In genomic region chr17:6353161-6353560, GRCh38 we compare ENCODE assay signal across 20 cellular contexts.
DNase-seq lines count a peak whose midpoint lies in the region; ATAC-seq, FAIRE-seq and TF ChIP-seq lines count a peak whose summit lies in the region.
"Had no signal": no experiment of that assay in that cellular context is flagged by ENCODE, and none has a peak within 500 bp of the region (broad histone marks: within the 10 kb centered on the region; RNA-seq: fewer than 3 reads in every experiment).

No MANE protein-coding gene starts in this region.

- H3K9me3 ChIP-seq in right atrium auricular region (no peaks in the 10 kb centered on the region), heart left ventricle (no peaks in the 10 kb centered on the region)
- H3K9me3 ChIP-seq: SJSA1 had no signal

- no peak for TF ChIP-seq CTCF in right atrium auricular region (IDR thresholded peaks at IDR 0.05)
- TF ChIP-seq CTCF in heart left ventricle (IDR thresholded peaks at IDR 0.05): no peak
- no peak for TF ChIP-seq CTCF in bronchial epithelial cell (IDR thresholded peaks at IDR 0.05; ENCODE audit: insufficient read depth, low read length, severe bottlenecking)

- H3K36me3 ChIP-seq in right atrium auricular region (no peaks in the 10 kb centered on the region), heart left ventricle (no peaks in the 10 kb centered on the region), bronchial epithelial cell (ENCODE audit: control insufficient read depth, insufficient read depth, low read length) (no peaks in the 10 kb centered on the region)
- H3K36me3 ChIP-seq: SJSA1 had no signal

- 82 to 92% (median 85%) methylated on average over 3 of the region's 3 CpGs for WGBS in heart left ventricle, 4 donors

- DNase-seq in right atrium auricular region (ENCODE audit: low spot score) (peak; percentile 13), heart left ventricle (no peak), bronchial epithelial cell (ENCODE audit: low read depth) (no peak), mesenteric fat pad (ENCODE audit: low spot score) (peak; percentile 16), inferior parietal cortex (ENCODE audit: extremely low spot score) (no peak), NCI-H526 treated with DMSO at 0.1 percent for 48 hours (lab: John Stamatoyannopoulos, UW) (no peak), epidermal melanocyte (ENCODE audit: insufficient read length, low spot score) (no peak)
- DNase-seq in stimulated activated CD4-positive, alpha-beta T cell treated with anti-CD3 and anti-CD28 coated beads, Interleukin-15, amount 100 ng/mL, for 24 hours: no peak
- DNase-seq: H7, Karpas-422, NCI-H1092, NCI-H1436, NCI-H2029 treated with DMSO at 0.1 percent for 48 hours, NCI-H446, Right ventricle myocardium superior, RPMI8226 had no signal

- H3K4me3 ChIP-seq in right atrium auricular region (no peak overlapping the region), heart left ventricle (no peak overlapping the region), bronchial epithelial cell (ENCODE audit: low read depth, low read length) (no peak overlapping the region)
- H3K4me3 ChIP-seq: SJSA1 had no signal

- H3K27ac ChIP-seq in right atrium auricular region (no peak overlapping the region), heart left ventricle (no peak overlapping the region)
- H3K27ac ChIP-seq: SJSA1 had no signal

- TF ChIP-seq POLR2A in heart left ventricle (IDR thresholded peaks at IDR 0.05): no peak

- no peaks in the 10 kb centered on the region for H3K4me1 ChIP-seq in right atrium auricular region
- no peaks in the 10 kb centered on the region for H3K4me1 ChIP-seq in heart left ventricle
- H3K4me1 ChIP-seq: SJSA1 had no signal

- intact Hi-C loops in heart left ventricle (cut with DNase I): no loop called here

- no peaks in the 10 kb centered on the region for H3K27me3 ChIP-seq in right atrium auricular region
- no peaks in the 10 kb centered on the region for H3K27me3 ChIP-seq in heart left ventricle
- H3K27me3 ChIP-seq in bronchial epithelial cell (ENCODE audit: control insufficient read depth, insufficient read depth, low read length): peaks cover 2% of the 10 kb centered on the region

- ATAC-seq in heart left ventricle: no peak
- ATAC-seq: HepG2 had no signal

- FAIRE-seq in bronchial epithelial cell (lab: Jason Lieb, UNC): peak; percentile 55
- FAIRE-seq: D721Med, GM19239, HepG2 had no signal

Comparison
In these comparisons a context has a peak if more than half of its experiments do, and no peak if none do; other contexts are left out.
1. DNase-seq: peak in right atrium auricular region (single experiment) and mesenteric fat pad (single experiment); none in heart left ventricle (0 of 5), bronchial epithelial cell (single experiment), inferior parietal cortex (single experiment), stimulated activated CD4-positive, alpha-beta T cell treated with anti-CD3 and anti-CD28 coated beads, Interleukin-15, amount 100 ng/mL, for 24 hours (single experiment), NCI-H526 treated with DMSO at 0.1 percent for 48 hours (single experiment) and epidermal melanocyte (single experiment).